ENCODE assay signal across 24 cellular contexts in genomic region chrX:14352511-14352910, GRCh38.
DNase-seq lines count a peak whose midpoint lies in the region; ATAC-seq and TF ChIP-seq lines count a peak whose summit lies in the region.
"Had no signal": no experiment of that assay in that cellular context is flagged by ENCODE, and none has a peak within 500 bp of the region (broad histone marks: within the 10 kb centered on the region; RNA-seq: fewer than 3 reads in every experiment).

No MANE protein-coding gene starts in this region.

- no peaks in the 10 kb centered on the region for H3K9me3 ChIP-seq in H9 (ENCODE audit: control insufficient read depth, low read depth, low read length)
- no peaks in the 10 kb centered on the region for H3K9me3 ChIP-seq in effector memory CD4-positive, alpha-beta T cell (ENCODE audit: control insufficient read depth, low read length)
- H3K9me3 ChIP-seq: SJCRH30 had no signal

- H3K4me1 Mint-ChIP-seq in H9 (peaks cover 12 to 16% of the 10 kb centered on the region in 2 experiments), immature natural killer cell (no peaks in the 10 kb centered on the region)
- H3K4me1 Mint-ChIP-seq: activated naive CD8-positive, alpha-beta T cell treated with anti-CD3 and anti-CD28 coated beads for 36 hours; central memory CD8-positive, alpha-beta T cell had no signal

- H3K4ac ChIP-seq in H9 (ENCODE audit: low read depth, low read length), result no peak overlapping the region

- H2BK12ac ChIP-seq in H9 (ENCODE audit: insufficient read length, low read depth, low read length), result no peak overlapping the region

- H3K23me2 ChIP-seq in H9 (ENCODE audit: insufficient read length, low read depth, low read length, poor library complexity, severe bottlenecking), result no peaks in the 10 kb centered on the region

- no peaks in the 10 kb centered on the region for H3K79me1 ChIP-seq in H9 (ENCODE audit: insufficient read depth, low read depth, low read length, poor library complexity, severe bottlenecking)

- WGBS in H9 (ENCODE audit: extremely low coverage, insufficient read length, low lambda C conversion rate), result no CpG with 5 or more reads among the region's 1 CpG

- no peak overlapping the region for H2AK5ac ChIP-seq in H9 (ENCODE audit: insufficient read length, low read length)

- in situ Hi-C loops in astrocyte of the spinal cord (cut with HindIII; ENCODE audit: low sequenced_read_pairs), result no loop called here

- H4K5ac ChIP-seq in H9 (ENCODE audit: insufficient read length, low read depth, low read length), result no peak overlapping the region

- no peaks in the 10 kb centered on the region for H3K36me3 ChIP-seq in effector memory CD4-positive, alpha-beta T cell (ENCODE audit: control insufficient read depth, insufficient read depth, low read length)
- H3K36me3 ChIP-seq: ascending aorta, heart right ventricle, SJCRH30, spleen, upper lobe of left lung had no signal

- ATAC-seq in HG03571 (IDR thresholded peaks at IDR 0.05; ENCODE audit: unreplicated experiment) (no peak), Right ventricle myocardium superior (ENCODE audit: poor library complexity) (no peak)
- ATAC-seq: activated CD4-positive, CD25-positive, alpha-beta regulatory T cell treated with anti-CD3 and anti-CD28 coated beads, Interleukin-2, amount 50 U/mL, for 24 hours; activated CD8-positive, alpha-beta T cell treated with anti-CD3 and anti-CD28 coated beads for 36 hours; heart right ventricle; K562; left colon; right cardiac atrium had no signal

- H3K9ac ChIP-seq in H9 (ENCODE audit: extremely low read depth, insufficient read length, low read length), result no peak overlapping the region
- H3K9ac ChIP-seq: parathyroid adenoma had no signal

- H3K27me3 Mint-ChIP-seq in H9 (ENCODE audit: low read depth), result no peaks in the 10 kb centered on the region
- H3K27me3 Mint-ChIP-seq in immature natural killer cell (ENCODE audit: low read depth in 3 of 3), result peaks cover 0 to 3% (median 3%) of the 10 kb centered on the region in 3 donors
- H3K27me3 Mint-ChIP-seq: activated CD8-positive, alpha-beta T cell treated with anti-CD3 and anti-CD28 coated beads for 36 hours; activated naive CD8-positive, alpha-beta T cell treated with anti-CD3 and anti-CD28 coated beads for 36 hours; central memory CD8-positive, alpha-beta T cell had no signal

- intact Hi-C loops in Right ventricle myocardium superior (cut with DNase I), result no loop called here

- H2AFZ ChIP-seq in H9 (ENCODE audit: low read length), result no peak overlapping the region
- H2AFZ ChIP-seq: parathyroid adenoma had no signal

- H3K23ac ChIP-seq in H9 (ENCODE audit: insufficient read length, low read depth, low read length), result no peak overlapping the region

- H3K18ac ChIP-seq in H9 (ENCODE audit: insufficient read length, low read depth, low read length), result no peak overlapping the region

- no peak for TF ChIP-seq CTCF in H9 (conservative IDR thresholded peaks at IDR 0.05)
- no peak for TF ChIP-seq CTCF in astrocyte of the spinal cord (IDR thresholded peaks at IDR 0.05; ENCODE audit: low read depth, low read length)

- H2BK120ac ChIP-seq in H9 (ENCODE audit: low read depth, low read length, poor library complexity, severe bottlenecking), result no peak overlapping the region

- H3K14ac ChIP-seq in H9 (ENCODE audit: insufficient read depth, low read length), result no peak overlapping the region

- H3K4me3 Mint-ChIP-seq in H9 (no peak overlapping the region), immature natural killer cell (no peak overlapping the region)
- H3K4me3 Mint-ChIP-seq: activated CD8-positive, alpha-beta T cell treated with anti-CD3 and anti-CD28 coated beads for 36 hours; activated naive CD8-positive, alpha-beta T cell treated with anti-CD3 and anti-CD28 coated beads for 36 hours; central memory CD8-positive, alpha-beta T cell; T-helper 1 cell treated with Interleukin-12 subunit alpha and Interleukin-12 subunit beta and Interleukin-4 antibody, amounts not matched to agents 30 μg/mL and 1 μg/mL, for 36 hours had no signal

- H4K91ac ChIP-seq in H9 (ENCODE audit: insufficient read length, low read depth, low read length), result no peak overlapping the region

- no peak overlapping the region for H2BK15ac ChIP-seq in H9 (ENCODE audit: low read depth, low read length)

- no peaks in the 10 kb centered on the region for H4K20me1 ChIP-seq in H9 (ENCODE audit: control insufficient read depth, insufficient read depth, insufficient read length)

- H3K27ac Mint-ChIP-seq in H9, result peak overlapping the region in 1 of 3 experiments; percentile 93; a peak in 1 of 7 replicates
- H3K27ac Mint-ChIP-seq in immature natural killer cell, result no peak overlapping the region
- H3K27ac Mint-ChIP-seq: activated CD8-positive, alpha-beta T cell treated with anti-CD3 and anti-CD28 coated beads for 36 hours; activated naive CD8-positive, alpha-beta T cell treated with anti-CD3 and anti-CD28 coated beads for 36 hours; T-helper 1 cell treated with Interleukin-12 subunit alpha and Interleukin-12 subunit beta and Interleukin-4 antibody, amounts not matched to agents 30 μg/mL and 1 μg/mL, for 36 hours had no signal

- H3K9me3 Mint-ChIP-seq in H9 (peaks cover 70 to 82% of the 10 kb centered on the region in 2 experiments), immature natural killer cell (peaks cover 0 to 5% (median 4%) of the 10 kb centered on the region in 6 donors)
- H3K9me3 Mint-ChIP-seq: activated naive CD8-positive, alpha-beta T cell treated with anti-CD3 and anti-CD28 coated beads for 36 hours; central memory CD8-positive, alpha-beta T cell had no signal

- no peak overlapping the region for H2BK5ac ChIP-seq in H9 (ENCODE audit: insufficient read length, low read length)

- no peaks in the 10 kb centered on the region for H3K79me2 ChIP-seq in H9 (ENCODE audit: insufficient read depth, low read length)
- H3K79me2 ChIP-seq: parathyroid adenoma had no signal

- no peak overlapping the region for H3T11ph ChIP-seq in H9 (ENCODE audit: low read length)

- H2BK20ac ChIP-seq in H9 (ENCODE audit: low read depth, low read length, poor library complexity, severe bottlenecking), result no peak overlapping the region

- no peak overlapping the region for H3K56ac ChIP-seq in H9 (ENCODE audit: insufficient read length, low read depth, low read length)

- H3K36me3 Mint-ChIP-seq in H9 (ENCODE audit: insufficient read depth in 1 of 3, low read depth in 3 of 3), result peaks cover 9 to 21% (median 13%) of the 10 kb centered on the region in 3 experiments; a peak in 6 of 7 replicates
- no peaks in the 10 kb centered on the region for H3K36me3 Mint-ChIP-seq in immature natural killer cell
- H3K36me3 Mint-ChIP-seq: activated naive CD8-positive, alpha-beta T cell treated with anti-CD3 and anti-CD28 coated beads for 36 hours had no signal

- peak overlapping the region; percentile 46 for H3K27ac ChIP-seq in H9 (ENCODE audit: insufficient read length, low read depth, low read length)
- H3K27ac ChIP-seq in effector memory CD4-positive, alpha-beta T cell (ENCODE audit: insufficient read depth, low read length, poor library complexity, severe bottlenecking), result no peak overlapping the region
- H3K27ac ChIP-seq: ascending aorta, heart right ventricle, parathyroid adenoma, SJCRH30, spleen, upper lobe of left lung had no signal

- DNase-seq in AG20443 (ENCODE audit: low spot score) (peak; percentile 24), H9 (no peak), astrocyte of the spinal cord (ENCODE audit: low read depth, low spot score) (peak; percentile 37), foreskin melanocyte (peak; percentile 42), immature natural killer cell (no peak), Right ventricle myocardium superior (no peak)
- DNase-seq in effector memory CD4-positive, alpha-beta T cell, result no peak
- DNase-seq: ACHN; activated CD8-positive, alpha-beta T cell treated with anti-CD3 and anti-CD28 coated beads for 36 hours; activated naive CD8-positive, alpha-beta T cell treated with anti-CD3 and anti-CD28 coated beads for 36 hours; heart right ventricle; left colon; NCI-H774; right cardiac atrium; spleen; upper lobe of left lung had no signal

- H4K8ac ChIP-seq in H9 (replicated peaks; ENCODE audit: insufficient read length, low read depth, low read length), result no peak overlapping the region

- H3K4me2 ChIP-seq in H9 (ENCODE audit: insufficient read depth, insufficient read length, low read length), result no peak overlapping the region

- no peak overlapping the region for H3K4me3 ChIP-seq in astrocyte of the spinal cord (ENCODE audit: low read depth, low read length)
- no peak overlapping the region for H3K4me3 ChIP-seq in effector memory CD4-positive, alpha-beta T cell (ENCODE audit: insufficient read depth, low read depth, low read length, poor library complexity, severe bottlenecking)
- H3K4me3 ChIP-seq: ascending aorta, heart right ventricle, K562, SJCRH30, spleen, upper lobe of left lung had no signal

- no peaks in the 10 kb centered on the region for H3K27me3 ChIP-seq in H9 (ENCODE audit: insufficient read depth, low read length)
- no peaks in the 10 kb centered on the region for H3K27me3 ChIP-seq in effector memory CD4-positive, alpha-beta T cell (replicated peaks; ENCODE audit: control insufficient read depth, insufficient read depth, low read length, poor library complexity, severe bottlenecking)
- H3K27me3 ChIP-seq: ascending aorta, heart right ventricle, SJCRH30, upper lobe of left lung had no signal

- H3K4me1 ChIP-seq in H9 (ENCODE audit: insufficient read depth, low read length), result peaks cover 4% of the 10 kb centered on the region; the same call in 1 of the 2 replicates
- no peaks in the 10 kb centered on the region for H3K4me1 ChIP-seq in effector memory CD4-positive, alpha-beta T cell (ENCODE audit: control insufficient read depth, insufficient read depth, low read length, poor library complexity, severe bottlenecking)
- H3K4me1 ChIP-seq: ascending aorta, heart right ventricle, parathyroid adenoma, SJCRH30, spleen, upper lobe of left lung had no signal

Comparison
In these comparisons a context has a peak if more than half of its experiments do, and no peak if none do; other contexts are left out.
1. DNase-seq: peak in AG20443 (single experiment), astrocyte of the spinal cord (single experiment) and foreskin melanocyte (single experiment); none in H9 (single experiment), immature natural killer cell (0 of 3), Right ventricle myocardium superior (single experiment) and effector memory CD4-positive, alpha-beta T cell (0 of 3).